ENCODE assay signal across 9 cellular contexts in genomic region chr11:47184711-47185304, GRCh38. TPM values are rescaled to one million over a fixed set of nuclear protein-coding genes. Genes with fewer than 3 reads are reported as not detected.
DNase-seq lines count a peak whose midpoint lies in the region; ATAC-seq and TF ChIP-seq lines count a peak whose summit lies in the region.
"Had no signal": no experiment of that assay in that cellular context is flagged by ENCODE, and none has a peak within 500 bp of the region (broad histone marks: within the 10 kb centered on the region; RNA-seq: fewer than 3 reads in every experiment).

No MANE protein-coding gene starts in this region.

- WGBS in psoas muscle, 3 donors, result 10 to 31% (median 13%) methylated on average over 13 of the region's 13 CpGs

- no peak overlapping the region for H3K27ac ChIP-seq in DND-41 (ENCODE audit: low read length)
- H3K27ac ChIP-seq in psoas muscle, result peak overlapping the region; percentile 95
- no peak overlapping the region for H3K27ac ChIP-seq in CD8-positive, alpha-beta memory T cell (ENCODE audit: low read depth, low read length)

- no peak for ATAC-seq in DND-41 (ENCODE audit: insufficient read depth, low read depth)
- peak; percentile 2 for ATAC-seq in left ventricle myocardium superior
- peak in 1 of 4 donors; percentile 4 for ATAC-seq in psoas muscle
- ATAC-seq in GM21390 (IDR thresholded peaks at IDR 0.05; ENCODE audit: unreplicated experiment), result no peak

- peak overlapping the region; percentile 87 for H3K4me2 ChIP-seq in DND-41 (ENCODE audit: insufficient read depth, low read length)

- H3K79me2 ChIP-seq in DND-41 (ENCODE audit: insufficient read depth, low read length), result no peaks in the 10 kb centered on the region

- intact Hi-C loops in activated T-helper 2 cell treated with anti-CD3 and anti-CD28 coated beads, Interferon-gamma antibody, Interleukin-2, Interleukin-4, amounts not matched to agents 10 μg/mL and 5 μg/mL and 100 μg/mL, durations not matched to agents 14 hours and 24 hours and 36 hours (cut with micrococcal nuclease), result no loop called here
- intact Hi-C loops in left ventricle myocardium superior (cut with micrococcal nuclease) (no loop called here), psoas muscle (cut with DNase I) (loop anchor here (5.0 kb wide), 2 partner anchors 62 to 172 kb away; partner anchors contain the start of gene ACP2 (in 1 of the 2))

- H2AFZ ChIP-seq in DND-41 (ENCODE audit: low read depth, low read length), result no peak overlapping the region

- no peaks in the 10 kb centered on the region for H3K9me3 Mint-ChIP-seq in activated T-helper 2 cell treated with anti-CD3 and anti-CD28 coated beads, Interferon-gamma antibody, Interleukin-2, Interleukin-4, amounts not matched to agents 10 μg/mL and 5 μg/mL and 100 μg/mL, durations not matched to agents 14 hours and 24 hours and 36 hours
- no peaks in the 10 kb centered on the region for H3K9me3 Mint-ChIP-seq in CD8-positive, alpha-beta memory T cell

- no peaks in the 10 kb centered on the region for H3K36me3 ChIP-seq in DND-41 (ENCODE audit: insufficient read depth, low read length)
- H3K36me3 ChIP-seq in psoas muscle (ENCODE audit: insufficient read depth in 1 of 2, low read depth in 1 of 2), result peaks cover 0 to 26% of the 10 kb centered on the region in 2 donors
- H3K36me3 ChIP-seq in CD8-positive, alpha-beta memory T cell (ENCODE audit: insufficient read depth, low read length), result no peaks in the 10 kb centered on the region

- no peaks in the 10 kb centered on the region for H3K36me3 Mint-ChIP-seq in activated T-helper 2 cell treated with anti-CD3 and anti-CD28 coated beads, Interferon-gamma antibody, Interleukin-2, Interleukin-4, amounts not matched to agents 10 μg/mL and 5 μg/mL and 100 μg/mL, durations not matched to agents 14 hours and 24 hours and 36 hours (ENCODE audit: low read depth)
- no peaks in the 10 kb centered on the region for H3K36me3 Mint-ChIP-seq in CD8-positive, alpha-beta memory T cell

- H3K27me3 ChIP-seq in DND-41 (ENCODE audit: insufficient read depth, low read length, poor library complexity) (peaks cover 27% of the 10 kb centered on the region), psoas muscle (ENCODE audit: insufficient read depth in 3 of 3, low read length in 2 of 3) (no peaks in the 10 kb centered on the region)
- H3K27me3 ChIP-seq in CD8-positive, alpha-beta memory T cell (ENCODE audit: insufficient read depth, low read length, poor library complexity, severe bottlenecking), result peaks cover 22% of the 10 kb centered on the region

- no peak overlapping the region for H3K4me3 ChIP-seq in DND-41 (ENCODE audit: low read depth in 1 of 2, low read length in 2 of 2)
- peak overlapping the region; percentile 93 for H3K4me3 ChIP-seq in psoas muscle
- no peak overlapping the region for H3K4me3 ChIP-seq in CD8-positive, alpha-beta memory T cell (ENCODE audit: low read length)

- peaks cover 27% of the 10 kb centered on the region for H3K27me3 Mint-ChIP-seq in activated T-helper 2 cell treated with anti-CD3 and anti-CD28 coated beads, Interferon-gamma antibody, Interleukin-2, Interleukin-4, amounts not matched to agents 10 μg/mL and 5 μg/mL and 100 μg/mL, durations not matched to agents 14 hours and 24 hours and 36 hours (ENCODE audit: low read depth)
- H3K27me3 Mint-ChIP-seq in CD8-positive, alpha-beta memory T cell, result peaks cover 18 to 27% of the 10 kb centered on the region in 2 donors

- POLR2A ChIA-PET in CD8-positive, alpha-beta memory T cell (lab: Charles Lee), result interaction anchor here (0.8 kb wide), 1 partner anchor 24 kb away, joined by 3 read pairs; no protein-coding TSS in a partner anchor

- CTCF ChIA-PET in CD8-positive, alpha-beta memory T cell (lab: Charles Lee), result interaction anchor here (1.0 to 1.5 kb wide), 4 partner anchors 8 to 81 kb away, joined by 3 to 8 read pairs (median 4); partner anchors contain the start of genes ARFGAP2 and DDB2

- H3K27ac Mint-ChIP-seq in activated T-helper 2 cell treated with anti-CD3 and anti-CD28 coated beads, Interferon-gamma antibody, Interleukin-2, Interleukin-4, amounts not matched to agents 10 μg/mL and 5 μg/mL and 100 μg/mL, durations not matched to agents 14 hours and 24 hours and 36 hours, result no peak overlapping the region
- peak overlapping the region in 2 of 8 donors; percentile 29 to 75 for H3K27ac Mint-ChIP-seq in CD8-positive, alpha-beta memory T cell

- H3K9ac ChIP-seq in DND-41 (ENCODE audit: low read depth, low read length), result no peak overlapping the region; the same call in 1 of the 2 replicates

- peaks cover 6% of the 10 kb centered on the region for H3K4me1 Mint-ChIP-seq in activated T-helper 2 cell treated with anti-CD3 and anti-CD28 coated beads, Interferon-gamma antibody, Interleukin-2, Interleukin-4, amounts not matched to agents 10 μg/mL and 5 μg/mL and 100 μg/mL, durations not matched to agents 14 hours and 24 hours and 36 hours (ENCODE audit: low read depth)
- peaks cover 5 to 11% (median 5%) of the 10 kb centered on the region in 3 donors for H3K4me1 Mint-ChIP-seq in CD8-positive, alpha-beta memory T cell

- H3K9me3 ChIP-seq in DND-41 (ENCODE audit: insufficient read depth, low read length, severe bottlenecking) (no peaks in the 10 kb centered on the region), psoas muscle (no peaks in the 10 kb centered on the region)
- no peaks in the 10 kb centered on the region for H3K9me3 ChIP-seq in CD8-positive, alpha-beta memory T cell (ENCODE audit: low read length)

- no peaks in the 10 kb centered on the region for H4K20me1 ChIP-seq in DND-41 (ENCODE audit: insufficient read depth, low read length)

- no peak for DNase-seq in DND-41
- DNase-seq in activated T-helper 2 cell treated with anti-CD3 and anti-CD28 coated beads, Interferon-gamma antibody, Interleukin-2, Interleukin-4, amounts not matched to agents 10 μg/mL and 5 μg/mL and 100 μg/mL, durations not matched to agents 14 hours and 24 hours and 36 hours (ENCODE audit: low spot score), result no peak
- peak; percentile 56 for DNase-seq in left ventricle myocardium superior
- peak; percentile 39 to 72 for DNase-seq in psoas muscle
- no peak for DNase-seq in CD8-positive, alpha-beta memory T cell
- no peak for DNase-seq in NCI-H2029 (lab: John Stamatoyannopoulos, UW)
- DNase-seq in NCI-H748 treated with DMSO at 0.1 percent for 48 hours (lab: John Stamatoyannopoulos, UW), result no peak
- DNase-seq: NCI-H1694 treated with DMSO at 0.1 percent for 48 hours had no signal

- peak overlapping the region; percentile 45 for H3K4me3 Mint-ChIP-seq in activated T-helper 2 cell treated with anti-CD3 and anti-CD28 coated beads, Interferon-gamma antibody, Interleukin-2, Interleukin-4, amounts not matched to agents 10 μg/mL and 5 μg/mL and 100 μg/mL, durations not matched to agents 14 hours and 24 hours and 36 hours (ENCODE audit: low read depth)
- peak overlapping the region in 1 of 7 donors; percentile 40 for H3K4me3 Mint-ChIP-seq in CD8-positive, alpha-beta memory T cell

- H3K4me1 ChIP-seq in DND-41 (ENCODE audit: insufficient read depth, low read length) (peaks cover 22% of the 10 kb centered on the region), psoas muscle (peaks cover 55% of the 10 kb centered on the region)
- peaks cover 12% of the 10 kb centered on the region for H3K4me1 ChIP-seq in CD8-positive, alpha-beta memory T cell (ENCODE audit: insufficient read depth, low read length)

- TF ChIP-seq CTCF in DND-41 (IDR thresholded peaks at IDR 0.05; ENCODE audit: borderline replicate concordance, extremely low read depth, low read length, poor library complexity, severe bottlenecking), result no peak
- no peak for TF ChIP-seq CTCF in psoas muscle (IDR thresholded peaks at IDR 0.05)

RNA-seq across cellular contexts. Expression of gene PACSIN3, which starts 1.4 kb away (rescaled TPM):
- total RNA-seq in activated T-helper 2 cell treated with anti-CD3 and anti-CD28 coated beads, Interferon-gamma antibody, Interleukin-2, Interleukin-4, amounts not matched to agents 10 μg/mL and 5 μg/mL and 100 μg/mL, durations not matched to agents 14 hours and 24 hours and 36 hours, result 21.4 and 22.2 TPM in 2 replicates
- total RNA-seq in left ventricle myocardium superior (150 TPM), psoas muscle (100 to 1,000 TPM; 210 to 430 (median 348) TPM)
- polyA plus RNA-seq in psoas muscle, result 100 to 1,000 TPM in 2 of 3 donors, 10 to 100 TPM in 1; 90.4 to 303 (median 167) TPM
- 1 to 10 TPM; 7.9 to 9.2 TPM for total RNA-seq in CD8-positive, alpha-beta memory T cell
- not detected for polyA plus RNA-seq in CD8-positive, alpha-beta memory T cell

RNA-seq across cellular contexts. Expression of gene ARFGAP2, which starts 8.1 kb away (rescaled TPM):
- total RNA-seq in activated T-helper 2 cell treated with anti-CD3 and anti-CD28 coated beads, Interferon-gamma antibody, Interleukin-2, Interleukin-4, amounts not matched to agents 10 μg/mL and 5 μg/mL and 100 μg/mL, durations not matched to agents 14 hours and 24 hours and 36 hours, result 98.6 and 104 TPM in 2 replicates
- 48.0 TPM for total RNA-seq in left ventricle myocardium superior
- 100 to 1,000 TPM in 1 of 4 donors, 10 to 100 TPM in 3; 80.2 to 138 (median 86.5) TPM for total RNA-seq in psoas muscle
- 10 to 100 TPM; 58.7 to 84.3 (median 60.8) TPM for polyA plus RNA-seq in psoas muscle
- 100 to 1,000 TPM; 100 to 104 TPM for total RNA-seq in CD8-positive, alpha-beta memory T cell
- polyA plus RNA-seq in CD8-positive, alpha-beta memory T cell, result 90.6 TPM

RNA-seq across cellular contexts. Expression of gene DDB2, which starts 30.0 kb away (rescaled TPM):
- 158 and 161 TPM in 2 replicates for total RNA-seq in activated T-helper 2 cell treated with anti-CD3 and anti-CD28 coated beads, Interferon-gamma antibody, Interleukin-2, Interleukin-4, amounts not matched to agents 10 μg/mL and 5 μg/mL and 100 μg/mL, durations not matched to agents 14 hours and 24 hours and 36 hours
- 9.5 TPM for total RNA-seq in left ventricle myocardium superior
- 1 to 10 TPM; 5.1 to 9.3 (median 6.9) TPM for total RNA-seq in psoas muscle
- 10 to 100 TPM in 1 of 3 donors, 1 to 10 TPM in 2; 3.8 to 11.5 (median 4.3) TPM for polyA plus RNA-seq in psoas muscle
- total RNA-seq in CD8-positive, alpha-beta memory T cell, result 100 to 1,000 TPM; 170 to 172 TPM
- polyA plus RNA-seq in CD8-positive, alpha-beta memory T cell, result 34.4 TPM

Comparison
In these comparisons a context has a peak if more than half of its experiments do, and no peak if none do; other contexts are left out.
1. DNase-seq: peak in left ventricle myocardium superior (single experiment) and psoas muscle (2 of 2); none in DND-41 (single experiment), activated T-helper 2 cell treated with anti-CD3 and anti-CD28 coated beads, Interferon-gamma antibody, Interleukin-2, Interleukin-4, amounts not matched to agents 10 μg/mL and 5 μg/mL and 100 μg/mL, durations not matched to agents 14 hours and 24 hours and 36 hours (single experiment), CD8-positive, alpha-beta memory T cell (0 of 5), NCI-H2029 (single experiment) and NCI-H748 treated with DMSO at 0.1 percent for 48 hours (single experiment).
2. RNA of gene DDB2, which starts 30.0 kb away (total RNA-seq): 170 to 172 TPM in CD8-positive, alpha-beta memory T cell and 158 to 161 TPM in activated T-helper 2 cell treated with anti-CD3 and anti-CD28 coated beads, Interferon-gamma antibody, Interleukin-2, Interleukin-4, amounts not matched to agents 10 μg/mL and 5 μg/mL and 100 μg/mL, durations not matched to agents 14 hours and 24 hours and 36 hours; 9.5 TPM in left ventricle myocardium superior (single experiment) and 5.1 to 9.3 TPM in psoas muscle; every median in the first group is over 10 times any median in the second.
3. intact Hi-C loops: an anchor here in psoas muscle (5.0 kb wide); none called in activated T-helper 2 cell treated with anti-CD3 and anti-CD28 coated beads, Interferon-gamma antibody, Interleukin-2, Interleukin-4, amounts not matched to agents 10 μg/mL and 5 μg/mL and 100 μg/mL, durations not matched to agents 14 hours and 24 hours and 36 hours and left ventricle myocardium superior.